In the genomic region with DNA sequence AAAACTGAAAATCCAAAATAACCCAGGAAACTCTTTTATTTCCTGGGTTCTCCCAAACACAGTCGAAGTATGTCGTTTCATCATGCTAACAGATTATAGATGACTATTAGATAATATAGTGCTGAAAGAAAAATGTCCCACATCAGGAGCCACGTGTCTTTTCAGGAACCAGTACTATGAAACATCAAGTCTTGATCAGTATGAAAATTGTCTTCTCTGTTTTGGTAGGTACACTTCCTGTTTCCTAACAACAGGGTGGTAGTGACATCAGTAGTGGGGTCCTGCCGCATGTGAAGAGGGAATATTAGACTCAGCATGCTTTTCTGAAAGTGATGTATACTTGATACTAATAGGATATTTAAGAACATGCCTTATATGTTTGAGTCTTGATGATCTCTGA, we compare ENCODE assay signal across 18 cellular contexts.
DNase-seq lines count a peak whose midpoint lies in the region; ATAC-seq, FAIRE-seq and TF ChIP-seq lines count a peak whose summit lies in the region.
"Had no signal": no experiment of that assay in that cellular context is flagged by ENCODE, and none has a peak within 500 bp of the region (broad histone marks: within the 10 kb centered on the region; RNA-seq: fewer than 3 reads in every experiment).

No MANE protein-coding gene starts in this region.

- intact Hi-C loops in activated T-helper 2 cell treated with anti-CD3 and anti-CD28 coated beads, Interferon-gamma antibody, Interleukin-2, Interleukin-4, amounts not matched to agents 10 μg/mL and 5 μg/mL and 100 μg/mL, durations not matched to agents 14 hours and 24 hours and 36 hours (cut with micrococcal nuclease): no loop called here

- peak; percentile 57 for ATAC-seq in stimulated activated memory B cell treated with anti-CD40 and anti-IgM and Interleukin-4, amounts not matched to agents 10 μg/mL and 1 μg/mL and 100 μg/mL, for 72 hours
- no peak for ATAC-seq in GM18519 (IDR thresholded peaks at IDR 0.05; ENCODE audit: low FRiP score, unreplicated experiment)

- TF ChIP-seq CTCF in choroid plexus epithelial cell (conservative IDR thresholded peaks at IDR 0.05; ENCODE audit: low read depth, low read length) (no peak), tibial nerve (IDR thresholded peaks at IDR 0.05) (no peak)

- no peak for FAIRE-seq in RCC 7860 (lab: Jason Lieb, UNC)
- FAIRE-seq: small intestine, TTC549 had no signal

- no peak for TF ChIP-seq POLR2A in tibial nerve (IDR thresholded peaks at IDR 0.05)

- H3K4me3 ChIP-seq in choroid plexus epithelial cell (ENCODE audit: low read depth, low read length): no peak overlapping the region
- no peak overlapping the region for H3K4me3 ChIP-seq in tibial nerve
- H3K4me3 ChIP-seq: ascending aorta had no signal

- peak overlapping the region; percentile 71 for H3K27ac Mint-ChIP-seq in activated T-cell treated with anti-CD3 and anti-CD28 coated beads, Interleukin-2, amount 50 U/mL, for 24 hours
- peak overlapping the region; percentile 49 for H3K27ac Mint-ChIP-seq in stimulated activated memory B cell treated with anti-CD40 and anti-IgM and Interleukin-4, amounts not matched to agents 10 μg/mL and 1 μg/mL and 100 μg/mL, for 72 hours
- no peak overlapping the region for H3K27ac Mint-ChIP-seq in activated T-helper 2 cell treated with anti-CD3 and anti-CD28 coated beads, Interferon-gamma antibody, Interleukin-2, Interleukin-4, amounts not matched to agents 10 μg/mL and 5 μg/mL and 100 μg/mL, durations not matched to agents 14 hours and 24 hours and 36 hours

- H3K27me3 ChIP-seq in tibial nerve: no peaks in the 10 kb centered on the region
- H3K27me3 ChIP-seq: ascending aorta had no signal

- no peaks in the 10 kb centered on the region for H3K9me3 Mint-ChIP-seq in activated T-cell treated with anti-CD3 and anti-CD28 coated beads, Interleukin-2, amount 50 U/mL, for 24 hours
- no peaks in the 10 kb centered on the region for H3K9me3 Mint-ChIP-seq in stimulated activated memory B cell treated with anti-CD40 and anti-IgM and Interleukin-4, amounts not matched to agents 10 μg/mL and 1 μg/mL and 100 μg/mL, for 72 hours
- no peaks in the 10 kb centered on the region for H3K9me3 Mint-ChIP-seq in activated T-helper 2 cell treated with anti-CD3 and anti-CD28 coated beads, Interferon-gamma antibody, Interleukin-2, Interleukin-4, amounts not matched to agents 10 μg/mL and 5 μg/mL and 100 μg/mL, durations not matched to agents 14 hours and 24 hours and 36 hours

- H3K4me1 Mint-ChIP-seq in activated T-cell treated with anti-CD3 and anti-CD28 coated beads, Interleukin-2, amount 50 U/mL, for 24 hours (ENCODE audit: low read depth): peaks cover 20% of the 10 kb centered on the region
- H3K4me1 Mint-ChIP-seq in stimulated activated memory B cell treated with anti-CD40 and anti-IgM and Interleukin-4, amounts not matched to agents 10 μg/mL and 1 μg/mL and 100 μg/mL, for 72 hours: peaks cover 27% of the 10 kb centered on the region
- H3K4me1 Mint-ChIP-seq in activated T-helper 2 cell treated with anti-CD3 and anti-CD28 coated beads, Interferon-gamma antibody, Interleukin-2, Interleukin-4, amounts not matched to agents 10 μg/mL and 5 μg/mL and 100 μg/mL, durations not matched to agents 14 hours and 24 hours and 36 hours (ENCODE audit: low read depth): peaks cover 18% of the 10 kb centered on the region

- no peak overlapping the region for H3K4me3 Mint-ChIP-seq in activated T-cell treated with anti-CD3 and anti-CD28 coated beads, Interleukin-2, amount 50 U/mL, for 24 hours
- H3K4me3 Mint-ChIP-seq in stimulated activated memory B cell treated with anti-CD40 and anti-IgM and Interleukin-4, amounts not matched to agents 10 μg/mL and 1 μg/mL and 100 μg/mL, for 72 hours: no peak overlapping the region
- no peak overlapping the region for H3K4me3 Mint-ChIP-seq in activated T-helper 2 cell treated with anti-CD3 and anti-CD28 coated beads, Interferon-gamma antibody, Interleukin-2, Interleukin-4, amounts not matched to agents 10 μg/mL and 5 μg/mL and 100 μg/mL, durations not matched to agents 14 hours and 24 hours and 36 hours (ENCODE audit: low read depth)

- no peak for DNase-seq in activated T-cell treated with anti-CD3 and anti-CD28 coated beads, Interleukin-2, amount 50 U/mL, for 24 hours
- DNase-seq in activated T-cell treated with anti-CD3 and anti-CD28 coated beads for 4 hours: no peak
- peak; percentile 27 for DNase-seq in RCC 7860 (ENCODE audit: low spot score)
- DNase-seq in choroid plexus epithelial cell (ENCODE audit: low read depth): peak; percentile 36
- no peak for DNase-seq in activated T-helper 2 cell treated with anti-CD3 and anti-CD28 coated beads, Interferon-gamma antibody, Interleukin-2, Interleukin-4, amounts not matched to agents 10 μg/mL and 5 μg/mL and 100 μg/mL, durations not matched to agents 14 hours and 24 hours and 36 hours (ENCODE audit: low spot score)
- no peak for DNase-seq in tibial nerve (ENCODE audit: low spot score in 2 of 2)
- DNase-seq: activated CD8-positive, alpha-beta memory T cell treated with anti-CD3 and anti-CD28 coated beads, Interleukin-2, amount 50 U/mL, for 4 hours; Calu3; H7; NCI-H2081 treated with DMSO at 0.1 percent for 48 hours; NCI-H69; SHP77; small intestine had no signal

- no peaks in the 10 kb centered on the region for H3K36me3 ChIP-seq in tibial nerve
- H3K36me3 ChIP-seq: ascending aorta had no signal

- no peaks in the 10 kb centered on the region for H3K27me3 Mint-ChIP-seq in activated T-cell treated with anti-CD3 and anti-CD28 coated beads, Interleukin-2, amount 50 U/mL, for 24 hours
- H3K27me3 Mint-ChIP-seq in stimulated activated memory B cell treated with anti-CD40 and anti-IgM and Interleukin-4, amounts not matched to agents 10 μg/mL and 1 μg/mL and 100 μg/mL, for 72 hours: no peaks in the 10 kb centered on the region
- no peaks in the 10 kb centered on the region for H3K27me3 Mint-ChIP-seq in activated T-helper 2 cell treated with anti-CD3 and anti-CD28 coated beads, Interferon-gamma antibody, Interleukin-2, Interleukin-4, amounts not matched to agents 10 μg/mL and 5 μg/mL and 100 μg/mL, durations not matched to agents 14 hours and 24 hours and 36 hours (ENCODE audit: low read depth)

- H3K36me3 Mint-ChIP-seq in activated T-cell treated with anti-CD3 and anti-CD28 coated beads, Interleukin-2, amount 50 U/mL, for 24 hours (ENCODE audit: low read depth): peaks cover 42% of the 10 kb centered on the region
- peaks cover 42% of the 10 kb centered on the region for H3K36me3 Mint-ChIP-seq in stimulated activated memory B cell treated with anti-CD40 and anti-IgM and Interleukin-4, amounts not matched to agents 10 μg/mL and 1 μg/mL and 100 μg/mL, for 72 hours
- H3K36me3 Mint-ChIP-seq in activated T-helper 2 cell treated with anti-CD3 and anti-CD28 coated beads, Interferon-gamma antibody, Interleukin-2, Interleukin-4, amounts not matched to agents 10 μg/mL and 5 μg/mL and 100 μg/mL, durations not matched to agents 14 hours and 24 hours and 36 hours (ENCODE audit: low read depth): peaks cover 18% of the 10 kb centered on the region

- H3K27ac ChIP-seq in tibial nerve: no peak overlapping the region
- H3K27ac ChIP-seq: ascending aorta, HL-60 had no signal

- 68 to 69% methylated on average over 4 of the region's 4 CpGs for WGBS in tibial nerve, 2 donors

- H3K4me1 ChIP-seq in tibial nerve: peaks cover 0 to 5% (median 2%) of the 10 kb centered on the region in 4 donors
- H3K4me1 ChIP-seq: ascending aorta had no signal

- no peak for TF ChIP-seq EP300 in tibial nerve (IDR thresholded peaks at IDR 0.05)

- no peaks in the 10 kb centered on the region for H3K9me3 ChIP-seq in tibial nerve
- H3K9me3 ChIP-seq: ascending aorta had no signal

Comparison
In these comparisons a context has a peak if more than half of its experiments do, and no peak if none do; other contexts are left out.
1. DNase-seq: peak in RCC 7860 (single experiment) and choroid plexus epithelial cell (single experiment); none in activated T-cell treated with anti-CD3 and anti-CD28 coated beads, Interleukin-2, amount 50 U/mL, for 24 hours (single experiment), activated T-cell treated with anti-CD3 and anti-CD28 coated beads for 4 hours (single experiment), activated T-helper 2 cell treated with anti-CD3 and anti-CD28 coated beads, Interferon-gamma antibody, Interleukin-2, Interleukin-4, amounts not matched to agents 10 μg/mL and 5 μg/mL and 100 μg/mL, durations not matched to agents 14 hours and 24 hours and 36 hours (single experiment) and tibial nerve (0 of 2).